20 cellular contexts compared by ENCODE assay signal in genomic region chr22:19992481-19992911, GRCh38. TPM values are rescaled to one million over a fixed set of nuclear protein-coding genes. Genes with fewer than 3 reads are reported as not detected.
DNase-seq lines count a peak whose midpoint lies in the region; ATAC-seq and TF ChIP-seq lines count a peak whose summit lies in the region.
"Had no signal": no experiment of that assay in that cellular context is flagged by ENCODE, and none has a peak within 500 bp of the region (broad histone marks: within the 10 kb centered on the region; RNA-seq: fewer than 3 reads in every experiment).

No MANE protein-coding gene starts in this region.

- peak overlapping the region; percentile 87 for H2BK15ac ChIP-seq in neuronal stem cell (ENCODE audit: low read length)

- H3K14ac ChIP-seq in neuronal stem cell (ENCODE audit: low read length): no peak overlapping the region

- peak overlapping the region; percentile 83 for H3K23ac ChIP-seq in neuronal stem cell (ENCODE audit: low read depth, low read length, poor library complexity)

- no peak overlapping the region for H2AFZ ChIP-seq in neuronal stem cell (ENCODE audit: low read length)
- H2AFZ ChIP-seq: GM23248 had no signal

- H2BK120ac ChIP-seq in neuronal stem cell (ENCODE audit: low read depth, low read length): peak overlapping the region; percentile 90

- DNase-seq in Right ventricle myocardium inferior (ENCODE audit: missing footprints) (peak; percentile 50), cardiac septum (ENCODE audit: low spot score) (no peak), coronary artery (ENCODE audit: low spot score) (no peak), neuronal stem cell (ENCODE audit: low spot score) (no peak), aorta (peak; percentile 30 to 33), iPS-NIHi11 (ENCODE audit: low spot score) (no peak), head of caudate nucleus (no peak)
- DNase-seq: AML-193; CD4-positive, CD25-positive, alpha-beta regulatory T cell; DMS153; GDM1; GM23248; KBM-7; NCI-H1105 treated with DMSO at 0.1 percent for 48 hours; NCI-H1694 treated with DMSO at 0.1 percent for 48 hours; Peyer's patch had no signal

- peak overlapping the region; percentile 31 for H3K4ac ChIP-seq in neuronal stem cell (ENCODE audit: low read length)

- intact Hi-C loops in Right ventricle myocardium inferior (cut with DNase I): no loop called here
- intact Hi-C loops in cardiac septum (cut with DNase I): no loop called here
- intact Hi-C loops in aorta (cut with DNase I): no loop called here
- intact Hi-C loops in head of caudate nucleus (cut with DNase I): no loop called here

- H4K8ac ChIP-seq in neuronal stem cell (ENCODE audit: low read depth, low read length): no peak overlapping the region

- ATAC-seq in Right ventricle myocardium inferior: peak; percentile 1
- ATAC-seq in aorta (ENCODE audit: low FRiP score): no peak
- ATAC-seq in GM19452 (IDR thresholded peaks at IDR 0.05; ENCODE audit: unreplicated experiment): no peak

- peaks cover 3% of the 10 kb centered on the region for H3K79me1 ChIP-seq in neuronal stem cell (ENCODE audit: low read depth, low read length)

- H3K27ac ChIP-seq in coronary artery (peak overlapping the region; percentile 68 to 95), neuronal stem cell (replicated peaks; ENCODE audit: low read length) (no peak overlapping the region), aorta (ENCODE audit: low read depth in 1 of 2, low read length in 2 of 2) (peak overlapping the region in 1 of 2 donors; percentile 70)
- H3K27ac ChIP-seq: 22Rv1, GM23248, Peyer's patch, SK-N-MC had no signal

- no peaks in the 10 kb centered on the region for H3K36me3 ChIP-seq in neuronal stem cell (replicated peaks in 1 of 2; ENCODE audit: control insufficient read depth in 2 of 2, insufficient read depth in 2 of 2, low read length in 2 of 2)
- H3K36me3 ChIP-seq in aorta (ENCODE audit: control insufficient read depth in 1 of 2, insufficient read depth in 2 of 2, low read length in 1 of 2): no peaks in the 10 kb centered on the region
- H3K36me3 ChIP-seq: HAP-1, Peyer's patch had no signal

- H3K9ac ChIP-seq in neuronal stem cell (ENCODE audit: low read depth, low read length, poor library complexity): peak overlapping the region; percentile 63
- H3K9ac ChIP-seq: GM23248 had no signal

- H3K18ac ChIP-seq in neuronal stem cell (ENCODE audit: low read length): peak overlapping the region; percentile 35

- H3K4me1 ChIP-seq in neuronal stem cell (ENCODE audit: control insufficient read depth in 2 of 2, insufficient read depth in 1 of 2, low read depth in 1 of 2, low read length in 2 of 2): peaks cover 9 to 11% of the 10 kb centered on the region in 2 donors
- no peaks in the 10 kb centered on the region for H3K4me1 ChIP-seq in aorta (ENCODE audit: control insufficient read depth in 1 of 2, insufficient read depth in 2 of 2, low read length in 2 of 2)
- H3K4me1 ChIP-seq: HAP-1, Peyer's patch had no signal

- peak overlapping the region; percentile 11 for H4K91ac ChIP-seq in neuronal stem cell (ENCODE audit: low read depth, low read length, poor library complexity)

- peak overlapping the region; percentile 79 for H2AK5ac ChIP-seq in neuronal stem cell (ENCODE audit: low read depth, low read length)

- H2BK5ac ChIP-seq in neuronal stem cell (ENCODE audit: low read length): no peak overlapping the region

- no peak overlapping the region for H3K4me2 ChIP-seq in neuronal stem cell (ENCODE audit: insufficient read depth, low read length, poor library complexity, severe bottlenecking)

- no CpG with 5 or more reads among the region's 7 CpGs for whole genome bisulfite sequencing in neuronal stem cell (ENCODE audit: extremely low coverage in 2 of 2, insufficient read length in 2 of 2, insufficient replicate concordance in 1 of 2), 2 donors
- WGBS in aorta, 2 donors: 65 to 81% methylated on average over 7 of the region's 7 CpGs

- TF ChIP-seq CTCF in coronary artery (IDR thresholded peaks at IDR 0.05): no peak

- H3K27me3 ChIP-seq in neuronal stem cell (ENCODE audit: control insufficient read depth in 3 of 3, insufficient read depth in 3 of 3, low read depth in 1 of 3, low read length in 3 of 3) (no peaks in the 10 kb centered on the region), aorta (ENCODE audit: control insufficient read depth in 1 of 2, insufficient read depth in 2 of 2, low read length in 1 of 2) (no peaks in the 10 kb centered on the region)
- H3K27me3 ChIP-seq: Peyer's patch had no signal

- H3K4me3 ChIP-seq in coronary artery (no peak overlapping the region), neuronal stem cell (ENCODE audit: low read length in 2 of 2) (peak overlapping the region in 1 of 2 donors; percentile 31), aorta (ENCODE audit: low read length in 2 of 2) (no peak overlapping the region)
- H3K4me3 ChIP-seq: GM23248, HAP-1, Peyer's patch, SK-N-MC had no signal

- no peak overlapping the region for H2BK12ac ChIP-seq in neuronal stem cell (ENCODE audit: low read length)

- H3K9me3 ChIP-seq in neuronal stem cell (replicated peaks in 1 of 2; ENCODE audit: control insufficient read depth in 2 of 2, insufficient read depth in 1 of 2, low read depth in 1 of 2, low read length in 2 of 2) (no peaks in the 10 kb centered on the region), aorta (ENCODE audit: control insufficient read depth, low read length) (no peaks in the 10 kb centered on the region)
- H3K9me3 ChIP-seq: HAP-1, Peyer's patch had no signal

RNA-seq across cellular contexts. Expression of gene ARVCF, which starts 24.1 kb away (rescaled TPM):
- total RNA-seq in Right ventricle myocardium inferior: 30.5 TPM
- total RNA-seq in cardiac septum: 46.8 TPM
- 35.3 TPM for polyA plus RNA-seq in neuronal stem cell (2013, experiment 1 of 2)
- 32.4 TPM for polyA plus RNA-seq in neuronal stem cell (2013, experiment 2 of 2)
- 10 to 100 TPM; 59.7 to 64.4 TPM for total RNA-seq in aorta
- polyA plus RNA-seq in aorta: 100 to 1,000 TPM in 1 of 2 donors, 10 to 100 TPM in 1; 15.4 to 102 TPM

RNA-seq across cellular contexts. Expression of gene TANGO2, which starts 28.4 kb away (rescaled TPM):
- total RNA-seq in Right ventricle myocardium inferior: 54.6 TPM
- total RNA-seq in cardiac septum: 84.5 TPM
- 4.9 TPM for polyA plus RNA-seq in neuronal stem cell (2013, experiment 1 of 2)
- polyA plus RNA-seq in neuronal stem cell (2013, experiment 2 of 2): 4.2 TPM
- total RNA-seq in aorta: 10 to 100 TPM; 35.2 to 45.3 TPM
- 10 to 100 TPM; 24.8 to 38.0 TPM for polyA plus RNA-seq in aorta

RNA-seq across cellular contexts. Expression of gene TXNRD2, which starts 50.9 kb away (rescaled TPM):
- total RNA-seq in Right ventricle myocardium inferior (40.9 TPM), cardiac septum (33.3 TPM), aorta (10 to 100 TPM; 21.0 to 29.5 TPM)
- 16.7 TPM for polyA plus RNA-seq in neuronal stem cell (2013, experiment 1 of 2)
- polyA plus RNA-seq in neuronal stem cell (2013, experiment 2 of 2): 17.7 TPM
- polyA plus RNA-seq in aorta: 10 to 100 TPM; 13.3 to 59.0 TPM

RNA-seq across cellular contexts. Expression of gene COMT, which starts 50.9 kb away (rescaled TPM):
- total RNA-seq in Right ventricle myocardium inferior (104 TPM), cardiac septum (97.1 TPM), aorta (100 to 1,000 TPM; 101 to 111 TPM)
- polyA plus RNA-seq in neuronal stem cell (2013, experiment 1 of 2): 7.3 TPM
- polyA plus RNA-seq in neuronal stem cell (2013, experiment 2 of 2): 6.4 TPM
- 100 to 1,000 TPM in 1 of 2 donors, 10 to 100 TPM in 1; 96.7 to 176 TPM for polyA plus RNA-seq in aorta

Comparison
In these comparisons a context has a peak if more than half of its experiments do, and no peak if none do; other contexts are left out.
1. DNase-seq: peak in Right ventricle myocardium inferior (single experiment) and aorta (2 of 2); none in cardiac septum (single experiment), coronary artery (single experiment), neuronal stem cell (single experiment), iPS-NIHi11 (single experiment) and head of caudate nucleus (0 of 42).